13 cellular contexts compared by ENCODE assay signal in genomic region chr7:127383123-127383835, GRCh38. TPM values are rescaled to one million over a fixed set of nuclear protein-coding genes. Genes with fewer than 3 reads are reported as not detected.
DNase-seq lines count a peak whose midpoint lies in the region; ATAC-seq and TF ChIP-seq lines count a peak whose summit lies in the region.
"Had no signal": no experiment of that assay in that cellular context is flagged by ENCODE, and none has a peak within 500 bp of the region (broad histone marks: within the 10 kb centered on the region; RNA-seq: fewer than 3 reads in every experiment).

No MANE protein-coding gene starts in this region.

- H3K4me1 Mint-ChIP-seq in naive thymus-derived CD4-positive, alpha-beta T cell, result peaks cover 49 to 95% (median 83%) of the 10 kb centered on the region in 7 donors

- H3K27ac Mint-ChIP-seq in naive thymus-derived CD4-positive, alpha-beta T cell, result peak overlapping the region in 6 of 9 donors; percentile 1 to 80 (median 26)

- peak; percentile 41 for DNase-seq in NB4 (ENCODE audit: low read depth)
- peak; percentile 10 to 50 for DNase-seq in cardiac fibroblast (ENCODE audit: low read depth in 2 of 2)
- no peak for DNase-seq in naive thymus-derived CD4-positive, alpha-beta T cell
- DNase-seq in superior temporal gyrus (ENCODE audit: extremely low spot score), result no peak
- no peak for DNase-seq in amniotic stem cell (lab: John Stamatoyannopoulos, UW)
- no peak for DNase-seq in pons (ENCODE audit: low spot score)
- no peak for DNase-seq in stimulated activated CD4-positive, alpha-beta T cell treated with anti-CD3 and anti-CD28 coated beads, Interleukin-12 subunit alpha, Interleukin-12 subunit beta, amount 100 ng/mL, for 4 hours
- DNase-seq: activated CD4-positive, alpha-beta T cell treated with anti-CD3 and anti-CD28 coated beads, Interleukin-2, amount 50 U/mL, for 4 hours; brain microvascular endothelial cell; hippocampal formation; NCI-H1105 had no signal

- no peaks in the 10 kb centered on the region for H3K27me3 ChIP-seq in naive thymus-derived CD4-positive, alpha-beta T cell (ENCODE audit: control insufficient read depth in 2 of 2, insufficient read depth in 2 of 2, low read length in 2 of 2)
- H3K27me3 ChIP-seq: brain microvascular endothelial cell, neutrophil had no signal

- POLR2A ChIA-PET in naive thymus-derived CD4-positive, alpha-beta T cell (lab: Charles Lee), result interaction anchor here (0.6 to 3.7 kb wide), 2 partner anchors 9 to 12 kb away, joined by 4 to 22 read pairs; partner anchors contain the start of gene ZNF800

- H3K27me3 Mint-ChIP-seq in naive thymus-derived CD4-positive, alpha-beta T cell, result no peaks in the 10 kb centered on the region

- peak; percentile 31 for ATAC-seq in GM18868 (IDR thresholded peaks at IDR 0.05; ENCODE audit: unreplicated experiment)
- ATAC-seq in naive thymus-derived CD4-positive, alpha-beta T cell, result peak; percentile 37

- CTCF ChIA-PET in naive thymus-derived CD4-positive, alpha-beta T cell (lab: Charles Lee), result interaction anchor here (0.7 to 0.9 kb wide), 2 partner anchors 59 to 64 kb away, joined by 3 read pairs; no protein-coding TSS in a partner anchor

- TF ChIP-seq CTCF in NB4 (IDR thresholded peaks at IDR 0.05; ENCODE audit: low read depth, low read length), result no peak
- TF ChIP-seq CTCF in cardiac fibroblast (IDR thresholded peaks at IDR 0.05; ENCODE audit: low read depth, low read length), result no peak

- H3K36me3 ChIP-seq in naive thymus-derived CD4-positive, alpha-beta T cell (ENCODE audit: control insufficient read depth in 2 of 3, insufficient read depth in 3 of 3, low read length in 3 of 3), result peaks cover 3 to 5% (median 4%) of the 10 kb centered on the region in 3 experiments

- peaks cover 30 to 36% of the 10 kb centered on the region in 2 donors for H3K4me1 ChIP-seq in naive thymus-derived CD4-positive, alpha-beta T cell (ENCODE audit: control insufficient read depth in 2 of 2, insufficient read depth in 2 of 2, low read length in 2 of 2)

- H3K4me3 ChIP-seq in NB4 (ENCODE audit: low read depth, low read length) (no peak overlapping the region), cardiac fibroblast (replicated peaks in 1 of 2; ENCODE audit: low read depth in 2 of 2, low read length in 2 of 2) (no peak overlapping the region)
- H3K4me3 ChIP-seq in naive thymus-derived CD4-positive, alpha-beta T cell (ENCODE audit: low read length), result no peak overlapping the region

- intact Hi-C loops in naive thymus-derived CD4-positive, alpha-beta T cell (cut with micrococcal nuclease), result no loop called here

- H3K9me3 ChIP-seq in naive thymus-derived CD4-positive, alpha-beta T cell (ENCODE audit: control insufficient read depth in 2 of 3, low read length in 3 of 3), result no peaks in the 10 kb centered on the region
- H3K9me3 ChIP-seq: neutrophil had no signal

- peaks cover 4 to 37% (median 19%) of the 10 kb centered on the region in 5 donors for H3K36me3 Mint-ChIP-seq in naive thymus-derived CD4-positive, alpha-beta T cell

- H3K4me3 Mint-ChIP-seq in naive thymus-derived CD4-positive, alpha-beta T cell, result peak overlapping the region in 7 of 10 donors; percentile 3 to 69 (median 40)

- TF ChIP-seq POLR2A in NB4 (IDR thresholded peaks at IDR 0.05; ENCODE audit: extremely low read depth, insufficient read length), result no peak

- no peaks in the 10 kb centered on the region for H3K9me3 Mint-ChIP-seq in naive thymus-derived CD4-positive, alpha-beta T cell

- H3K27ac ChIP-seq in naive thymus-derived CD4-positive, alpha-beta T cell (ENCODE audit: low read depth, low read length), result no peak overlapping the region
- H3K27ac ChIP-seq: brain microvascular endothelial cell, neutrophil had no signal

RNA-seq across cellular contexts. Expression of gene ZNF800, which starts 9.2 kb away (rescaled TPM):
- total RNA-seq in naive thymus-derived CD4-positive, alpha-beta T cell, result 10 to 100 TPM; 43.3 to 71.9 (median 61.4) TPM
- polyA plus RNA-seq in naive thymus-derived CD4-positive, alpha-beta T cell, result 10 to 100 TPM; 47.4 to 63.4 TPM

Comparison
In these comparisons a context has a peak if more than half of its experiments do, and no peak if none do; other contexts are left out.
1. DNase-seq: peak in NB4 (single experiment) and cardiac fibroblast (2 of 2); none in naive thymus-derived CD4-positive, alpha-beta T cell (0 of 9), superior temporal gyrus (single experiment), amniotic stem cell (single experiment), pons (single experiment) and stimulated activated CD4-positive, alpha-beta T cell treated with anti-CD3 and anti-CD28 coated beads, Interleukin-12 subunit alpha, Interleukin-12 subunit beta, amount 100 ng/mL, for 4 hours (single experiment).